ENCODE assay signal across 18 cellular contexts in the genomic region with DNA sequence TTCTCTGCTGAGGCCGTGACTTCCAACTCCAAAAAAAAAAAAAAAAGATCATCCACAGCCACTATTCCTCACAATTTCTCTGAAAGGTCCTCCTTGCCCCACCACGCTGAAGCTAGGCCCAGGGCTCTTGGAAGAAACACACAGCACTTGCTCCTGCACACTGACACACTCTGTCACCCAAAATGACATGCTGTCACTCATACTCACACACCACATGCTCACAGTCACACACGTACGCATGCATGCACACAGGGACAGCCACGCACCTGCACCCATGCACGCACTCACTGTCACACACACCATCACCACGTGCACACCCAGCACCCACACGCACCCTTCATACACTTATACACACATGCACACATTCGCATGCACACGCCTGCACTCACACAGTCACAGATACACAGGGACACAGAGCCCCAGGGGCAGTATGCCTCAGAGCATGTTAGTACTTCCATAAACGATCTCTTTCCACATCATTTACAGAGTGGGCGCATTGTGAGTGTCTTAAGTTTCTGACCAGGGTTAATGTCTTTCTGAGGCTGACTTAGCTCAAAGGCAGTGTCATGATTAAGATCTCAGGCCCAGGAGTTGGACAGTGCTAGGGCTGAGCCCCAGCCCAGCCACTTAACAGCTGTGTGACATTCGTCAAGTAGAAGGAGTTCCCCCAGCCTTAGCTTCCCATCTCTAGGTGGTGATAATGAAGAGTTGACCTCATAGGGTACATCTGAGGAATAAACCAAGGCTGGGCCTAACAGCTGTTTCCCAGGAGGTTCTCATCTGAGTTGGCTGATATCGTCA.
DNase-seq lines count a peak whose midpoint lies in the region; ATAC-seq, FAIRE-seq and TF ChIP-seq lines count a peak whose summit lies in the region.
"Had no signal": no experiment of that assay in that cellular context is flagged by ENCODE, and none has a peak within 500 bp of the region (broad histone marks: within the 10 kb centered on the region; RNA-seq: fewer than 3 reads in every experiment).

No MANE protein-coding gene starts in this region.

- no peak for TF ChIP-seq RAD21 in H1 (IDR thresholded peaks at IDR 0.05 in 1 of 2, conservative IDR thresholded peaks at IDR 0.05 in 1 of 2; ENCODE audit: low read depth in 2 of 2, low read length in 2 of 2)

- ATAC-seq in GM23338 (no peak), GM18502 (IDR thresholded peaks at IDR 0.05; ENCODE audit: poor library complexity, unreplicated experiment) (no peak)

- no peak overlapping the region for H3K4me2 ChIP-seq in GM23338
- H3K4me2 ChIP-seq in H1 (ENCODE audit: insufficient read depth in 1 of 2, low read depth in 2 of 2, low read length in 2 of 2) = no peak overlapping the region
- H3K4me2 ChIP-seq: KMS-11 had no signal

- H4K91ac ChIP-seq in H1 (replicated peaks; ENCODE audit: insufficient read length, low read length) = peak overlapping the region; percentile 20

- peaks cover 49% of the 10 kb centered on the region for H3K4me1 Mint-ChIP-seq in GM23338
- H3K4me1 Mint-ChIP-seq: CD14-positive monocyte had no signal

- no peak overlapping the region for H3K4me3 Mint-ChIP-seq in GM23338
- H3K4me3 Mint-ChIP-seq: CD14-positive monocyte had no signal

- no peak overlapping the region; the same call in 1 of the 2 replicates for H4K8ac ChIP-seq in H1 (ENCODE audit: extremely low read depth, insufficient read depth, low read length)

- H3K27me3 ChIP-seq in GM23338 (ENCODE audit: insufficient read depth) (no peaks in the 10 kb centered on the region), H1 (replicated peaks in 1 of 4; ENCODE audit: control insufficient read depth in 3 of 4, extremely low read depth in 1 of 4, insufficient read depth in 3 of 4, low read length in 3 of 4) (no peaks in the 10 kb centered on the region)
- H3K27me3 ChIP-seq: MG63 had no signal

- in situ Hi-C loops in GM13977 (cut with MboI; ENCODE audit: low pct_unique_long_range_greater_than_20kb, low sequenced_read_pairs, unreplicated experiment) = no loop called here

- no peaks in the 10 kb centered on the region for H3K23me2 ChIP-seq in H1 (ENCODE audit: low read depth, low read length)

- H3K79me2 ChIP-seq in GM23338 (replicated peaks; ENCODE audit: insufficient read depth) (peaks cover 73% of the 10 kb centered on the region), H1 (ENCODE audit: control insufficient read depth in 1 of 2, insufficient read depth in 2 of 2, low read length in 2 of 2) (peaks cover 0 to 47% of the 10 kb centered on the region in 2 experiments; a peak in 2 of 4 replicates)

- no peaks in the 10 kb centered on the region for H3K9me2 ChIP-seq in GM23338 (ENCODE audit: insufficient read depth)

- no peak for DNase-seq in GM23338 (ENCODE audit: low spot score)
- DNase-seq in LHCN-M2 (ENCODE audit: low read depth) = peak; percentile 4
- DNase-seq in H1 (ENCODE audit: low read depth in 1 of 2, low spot score in 2 of 2) = no peak
- peak; percentile 55 for DNase-seq in retina
- no peak for DNase-seq in NCI-H128 (lab: John Stamatoyannopoulos, UW; ENCODE audit: unreplicated experiment)
- no peak for DNase-seq in COLO829 (ENCODE audit: low spot score)
- DNase-seq in GM13977 (ENCODE audit: low spot score) = no peak
- DNase-seq: DMS53, MG63, NCI-H1092 treated with DMSO at 0.1 percent for 48 hours, NCI-H187, NCI-H510A treated with DMSO at 0.1 percent for 48 hours, SIG-M5 had no signal

- H4K20me1 ChIP-seq in GM23338 (replicated peaks; ENCODE audit: insufficient read depth) = peaks cover 24% of the 10 kb centered on the region
- peaks cover 20 to 33% of the 10 kb centered on the region in 2 experiments for H4K20me1 ChIP-seq in H1 (replicated peaks in 1 of 2; ENCODE audit: control insufficient read depth in 1 of 2, insufficient read depth in 2 of 2, low read length in 2 of 2)

- no peak for TF ChIP-seq EP300 in H1 (IDR thresholded peaks at IDR 0.05; ENCODE audit: borderline replicate concordance in 1 of 2, low read depth in 2 of 2, low read length in 2 of 2)

- peaks cover 35% of the 10 kb centered on the region for H3K79me1 ChIP-seq in H1 (ENCODE audit: low read depth, low read length)

- H3K36me3 ChIP-seq in GM23338 (ENCODE audit: insufficient read depth) = no peaks in the 10 kb centered on the region
- H3K36me3 ChIP-seq in H1 (ENCODE audit: control insufficient read depth in 2 of 4, insufficient read depth in 4 of 4, low read length in 3 of 4) = no peaks in the 10 kb centered on the region; a peak in 1 of 8 replicates
- H3K36me3 ChIP-seq: MG63 had no signal

- no peak overlapping the region for H3K14ac ChIP-seq in H1 (ENCODE audit: insufficient read length)

- H3K4me1 ChIP-seq in GM23338 (ENCODE audit: insufficient read depth) (peaks cover 38% of the 10 kb centered on the region), H1 (replicated peaks in 1 of 4; ENCODE audit: control insufficient read depth in 3 of 4, insufficient read depth in 4 of 4, low read length in 3 of 4) (peaks cover 0 to 21% (median 15%) of the 10 kb centered on the region in 4 experiments; a peak in 6 of 7 replicates)

- H3K36me3 Mint-ChIP-seq in GM23338 (ENCODE audit: low read depth) = peaks cover under 1% of the 10 kb centered on the region; the same call in 1 of the 3 replicates
- H3K36me3 Mint-ChIP-seq: CD14-positive monocyte had no signal

- no peaks in the 10 kb centered on the region for H3K9me3 Mint-ChIP-seq in GM23338
- H3K9me3 Mint-ChIP-seq: CD14-positive monocyte had no signal

- FAIRE-seq in H1 (lab: Jason Lieb, UNC) = no peak
- FAIRE-seq: GM19239 had no signal

- peak overlapping the region; percentile 62; the same call in 1 of the 2 replicates for H2BK20ac ChIP-seq in H1 (ENCODE audit: low read length)

- no peak overlapping the region for H2BK120ac ChIP-seq in H1 (replicated peaks; ENCODE audit: low read depth, low read length)

- H3K4me3 ChIP-seq in GM23338 = no peak overlapping the region
- H3K4me3 ChIP-seq in H1 (ENCODE audit: extremely low read depth in 1 of 4, insufficient read depth in 2 of 4, low read depth in 3 of 4, low read length in 4 of 4) = no peak overlapping the region
- H3K4me3 ChIP-seq: MG63 had no signal

- H3K27me3 Mint-ChIP-seq in GM23338 (ENCODE audit: insufficient read depth, low read depth, poor library complexity) = peaks cover under 1% of the 10 kb centered on the region

- no peak overlapping the region for H3K9ac ChIP-seq in H1 (replicated peaks in 1 of 4; ENCODE audit: extremely low read depth in 1 of 4, low read depth in 3 of 4, low read length in 3 of 4)
- H3K9ac ChIP-seq: KMS-11 had no signal

- H3F3A ChIP-seq in GM23338 (replicated peaks; ENCODE audit: low read depth) = 0 out of 2 replicates have a peak, but pooled peaks cover 3% of the 10 kb centered on the region

- POLR2A ChIA-PET in H1 (lab: Charles Lee; ENCODE audit: partially characterized antibody) = interaction anchor here (1.5 to 1.7 kb wide), 2 partner anchors 20 to 246 kb away, joined by 3 to 6 read pairs; no protein-coding TSS in a partner anchor

- no peak overlapping the region for H3K27ac ChIP-seq in GM23338 (ENCODE audit: low read depth)
- H3K27ac ChIP-seq in H1 (ENCODE audit: low read depth, low read length) = no peak overlapping the region
- H3K27ac ChIP-seq: HL-60, KMS-11 had no signal

- H4K5ac ChIP-seq in H1 (ENCODE audit: insufficient read length, low read depth, low read length) = no peak overlapping the region

- TF ChIP-seq POLR2A in H1 (IDR thresholded peaks at IDR 0.05; ENCODE audit: control extremely low read depth in 1 of 2, low read depth in 2 of 2, low read length in 2 of 2) = no peak

- H3K18ac ChIP-seq in H1 (ENCODE audit: extremely low read depth, low read length) = no peak overlapping the region

- peak overlapping the region; percentile 41; the same call in 1 of the 2 replicates for H3K27ac Mint-ChIP-seq in GM23338

- H3K23ac ChIP-seq in H1 (ENCODE audit: insufficient read length) = no peak overlapping the region

- CTCF ChIA-PET in H1 (lab: Charles Lee; ENCODE audit: partially characterized antibody) = interaction anchor here (0.6 to 4.8 kb wide), 9 partner anchors 9 to 380 kb away, joined by 3 to 32 read pairs (median 3); no protein-coding TSS in a partner anchor

- no peaks in the 10 kb centered on the region for H3K9me3 ChIP-seq in H1 (ENCODE audit: insufficient read depth in 2 of 2, low read depth in 1 of 2, low read length in 1 of 2)
- H3K9me3 ChIP-seq: MG63 had no signal

- 94% methylated on average over 14 of the region's 14 CpGs; no CpG with 5 or more reads in 1 of the 2 experiments for WGBS in H1 (ENCODE audit: extremely low coverage in 1 of 2, insufficient coverage in 1 of 2, insufficient read length in 1 of 2, insufficient replicate concordance in 2 of 2, low coverage in 1 of 2, low lambda C conversion rate in 2 of 2, missing lambda C conversion rate in 1 of 2), 2 experiments

- H2AK5ac ChIP-seq in H1 (ENCODE audit: low read depth, low read length) = 0 out of 2 replicates have a peak overlapping the region, but pooled peaks have one; percentile 71

- no peak overlapping the region for H3K56ac ChIP-seq in H1 (replicated peaks; ENCODE audit: insufficient read length, low read depth, low read length)

- H3K4ac ChIP-seq in H1 (replicated peaks; ENCODE audit: insufficient read length, low read depth, low read length) = peak overlapping the region; percentile 25

- H2BK5ac ChIP-seq in H1 (ENCODE audit: low read depth, low read length) = peak overlapping the region; percentile 36; the same call in 1 of the 2 replicates

- H2AFZ ChIP-seq in GM23338 (no peak overlapping the region), H1 (ENCODE audit: low read length) (no peak overlapping the region)

- no peak overlapping the region for H2BK12ac ChIP-seq in H1 (ENCODE audit: low read depth, low read length)

- no peak for TF ChIP-seq CTCF in GM23338 (conservative IDR thresholded peaks at IDR 0.05; ENCODE audit: low read depth in 2 of 2)
- no peak for TF ChIP-seq CTCF in H1 (IDR thresholded peaks at IDR 0.05; ENCODE audit: control extremely low read depth in 1 of 3, insufficient read depth in 1 of 3, low read depth in 1 of 3, low read length in 3 of 3)
- TF ChIP-seq CTCF in GM13977 (IDR thresholded peaks at IDR 0.05; ENCODE audit: extremely low read depth, insufficient read depth, missing control alignments) = no peak

- H2BK15ac ChIP-seq in H1 (ENCODE audit: low read length) = no peak overlapping the region

TF ChIP-seq in GM23338, 12 proteins besides CTCF, POLR2A, EP300 and RAD21 (continues in another document):
- no peak for TF ChIP-seq ZNF331 (CRISPR knock-in tag; IDR thresholded peaks at IDR 0.05; ENCODE audit: low read depth)

TF ChIP-seq in H1, 55 proteins besides CTCF, POLR2A, EP300 and RAD21 (continues in another document):
- TF ChIP-seq EZH2 (IDR thresholded peaks at IDR 0.05; ENCODE audit: low read depth, low read length, severe bottlenecking) = no peak
- no peak for TF ChIP-seq SIN3A (conservative IDR thresholded peaks at IDR 0.05 in 1 of 2, IDR thresholded peaks at IDR 0.05 in 1 of 2; ENCODE audit: low read depth in 1 of 2, low read length in 2 of 2)
- no peak for TF ChIP-seq SUZ12 (IDR thresholded peaks at IDR 0.05; ENCODE audit: low read length)
- no peak for TF ChIP-seq TBP (IDR thresholded peaks at IDR 0.05; ENCODE audit: low read depth, low read length)
- no peak for TF ChIP-seq RFX5 (IDR thresholded peaks at IDR 0.05; ENCODE audit: borderline replicate concordance, low read depth, low read length)
- TF ChIP-seq CHD2 (IDR thresholded peaks at IDR 0.05; ENCODE audit: low read length) = no peak
- no peak for TF ChIP-seq GABPA (IDR thresholded peaks at IDR 0.05; ENCODE audit: borderline replicate concordance, insufficient read depth, low read length)

Comparison
In these comparisons a context has a peak if more than half of its experiments do, and no peak if none do; other contexts are left out.
1. DNase-seq: peak in LHCN-M2 (single experiment) and retina (single experiment); none in GM23338 (single experiment), H1 (0 of 2), NCI-H128 (single experiment), COLO829 (single experiment) and GM13977 (single experiment).